Comparison of ENCODE assay signal across 12 cellular contexts in the genomic region with DNA sequence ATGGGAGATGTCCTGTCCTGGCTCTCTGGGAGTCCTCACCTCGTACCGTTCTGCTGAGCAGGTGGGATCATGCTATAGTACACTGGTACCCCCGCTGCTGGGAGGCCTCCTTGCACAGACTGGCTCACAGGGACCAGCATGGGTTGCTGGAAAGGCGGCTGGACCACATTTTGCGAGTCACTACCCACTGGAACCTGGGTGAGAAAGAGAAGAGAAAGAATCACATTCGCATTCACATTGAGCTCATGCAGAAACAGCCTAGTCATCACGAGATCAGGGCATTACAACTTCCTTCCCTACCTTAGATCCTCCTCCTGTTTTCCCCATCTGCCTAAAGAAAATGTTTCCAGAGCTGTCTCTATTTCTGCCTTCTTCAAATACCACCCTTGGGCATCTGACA. TPM values are rescaled to one million over a fixed set of nuclear protein-coding genes. Genes with fewer than 3 reads are reported as not detected.
DNase-seq lines count a peak whose midpoint lies in the region; ATAC-seq, FAIRE-seq and TF ChIP-seq lines count a peak whose summit lies in the region.
"Had no signal": no experiment of that assay in that cellular context is flagged by ENCODE, and none has a peak within 500 bp of the region (broad histone marks: within the 10 kb centered on the region; RNA-seq: fewer than 3 reads in every experiment).

No MANE protein-coding gene starts in this region.

- no peak for ATAC-seq in CD4-positive, alpha-beta T cell (ENCODE audit: poor library complexity)
- ATAC-seq in activated CD8-positive, alpha-beta T cell treated with anti-CD3 and anti-CD28 coated beads, Interleukin-2, amount 10 ng/mL, durations not matched to agents 7 days and 5 days: no peak
- ATAC-seq in HepG2: no peak
- ATAC-seq: T-helper 17 cell had no signal

- H3K79me2 ChIP-seq in HepG2 (ENCODE audit: insufficient read depth, low read length): no peaks in the 10 kb centered on the region

- H3K27ac Mint-ChIP-seq in CD4-positive, alpha-beta T cell: no peak overlapping the region
- H3K27ac Mint-ChIP-seq in activated CD8-positive, alpha-beta T cell treated with anti-CD3 and anti-CD28 coated beads, Interleukin-2, amount 10 ng/mL, durations not matched to agents 7 days and 5 days: peak overlapping the region; percentile 36
- H3K27ac Mint-ChIP-seq: T-helper 17 cell had no signal

- CTCF ChIA-PET in AG04450 (lab: Charles Lee): no interaction called here
- CTCF ChIA-PET in CD4-positive, alpha-beta T cell (lab: Charles Lee): no interaction called here
- CTCF ChIA-PET in activated CD8-positive, alpha-beta T cell treated with anti-CD3 and anti-CD28 coated beads, Interleukin-2, amount 10 ng/mL, durations not matched to agents 7 days and 5 days (lab: Charles Lee): interaction anchor here (0.7 to 1.7 kb wide), 3 partner anchors 16 to 187 kb away, joined by 3 to 4 read pairs (median 3); partner anchors contain the start of gene INHBE
- CTCF ChIA-PET in HepG2 (lab: Yijun Ruan, JAX; ENCODE audit: low intra/inter-chr PET ratio, low total read pairs): no interaction called here

- BruUV-seq in HepG2 (replicated peaks; lab: Mats Ljungman, UMichigan): no TSS peak

- in situ Hi-C loops in HepG2 (cut with HindIII; ENCODE audit: extremely low pct_ligation_motif_present, low pct_unique_long_range_greater_than_20kb): no loop called here
- in situ Hi-C loops in transverse colon (cut with MboI; ENCODE audit: low pct_ligation_motif_present in 1 of 4, low pct_unique_long_range_greater_than_20kb in 1 of 4, low sequenced_read_pairs in 3 of 4): no loop called here
- in situ Hi-C loops in KBM-7 (cut with MboI; ENCODE audit: low pct_unique_long_range_greater_than_20kb, low sequenced_read_pairs): no loop called here

- TF ChIP-seq POLR2A in HepG2 (IDR thresholded peaks at IDR 0.05; ENCODE audit: insufficient read depth in 1 of 2, low read depth in 2 of 2, low read length in 2 of 2) (no peak), transverse colon (IDR thresholded peaks at IDR 0.05) (no peak)

- no peak overlapping the region for H3K4me3 ChIP-seq in AG04450 (ENCODE audit: low read depth, low read length)
- no peak overlapping the region for H3K4me3 ChIP-seq in HepG2 (replicated peaks in 1 of 3; ENCODE audit: insufficient read depth in 1 of 3, low read depth in 2 of 3, low read length in 3 of 3)
- H3K4me3 ChIP-seq in transverse colon: no peak overlapping the region
- H3K4me3 ChIP-seq: tibial artery had no signal

- WGBS in HepG2 (ENCODE audit: low lambda C conversion rate): 92% methylated on average over 7 of the region's 7 CpGs
- WGBS in transverse colon (ENCODE audit: low coverage in 1 of 2), 2 donors: 93% methylated on average over 7 of the region's 7 CpGs; no CpG with 5 or more reads in 1 of the 2 donors

- peaks cover 6 to 39% of the 10 kb centered on the region in 2 experiments; a peak in 4 of 5 replicates for H3K36me3 ChIP-seq in HepG2 (replicated peaks in 1 of 2; ENCODE audit: control insufficient read depth in 1 of 2, insufficient read depth in 2 of 2, low read length in 2 of 2)
- peaks cover 0 to 51% (median 12%) of the 10 kb centered on the region in 4 donors for H3K36me3 ChIP-seq in transverse colon

- no peaks in the 10 kb centered on the region for H3K9me3 Mint-ChIP-seq in CD4-positive, alpha-beta T cell
- H3K9me3 Mint-ChIP-seq in activated CD8-positive, alpha-beta T cell treated with anti-CD3 and anti-CD28 coated beads, Interleukin-2, amount 10 ng/mL, durations not matched to agents 7 days and 5 days (ENCODE audit: insufficient read depth): no peaks in the 10 kb centered on the region

- intact Hi-C loops in CD4-positive, alpha-beta T cell (cut with DNase I, micrococcal nuclease): loop anchor here in 1 of 2 experiments (10.0 kb wide), 1 partner anchor 187 kb away; the partner anchor contains the start of genes GLI1 and INHBE
- intact Hi-C loops in HepG2 (cut with micrococcal nuclease; ENCODE audit: unreplicated experiment) (no loop called here), transverse colon (cut with DNase I; ENCODE audit: low total_unique reads) (loop anchor here (1.0 kb wide), 1 partner anchor 25 kb away; no protein-coding TSS in a partner anchor)

- H3K9me3 ChIP-seq in AG04450 (ENCODE audit: control insufficient read depth, insufficient read depth, low read length) (no peaks in the 10 kb centered on the region), HepG2 (ENCODE audit: low read length) (no peaks in the 10 kb centered on the region), transverse colon (no peaks in the 10 kb centered on the region)
- no peaks in the 10 kb centered on the region for H3K9me3 ChIP-seq in CD4-positive, alpha-beta T cell (ENCODE audit: control insufficient read depth, low read length)
- H3K9me3 ChIP-seq: tibial artery had no signal

- H3K27me3 ChIP-seq in AG04450 (ENCODE audit: control insufficient read depth, insufficient read depth, low read length) (no peaks in the 10 kb centered on the region), HepG2 (ENCODE audit: control insufficient read depth in 1 of 2, insufficient read depth in 2 of 2, low read length in 2 of 2) (no peaks in the 10 kb centered on the region), transverse colon (no peaks in the 10 kb centered on the region)
- no peaks in the 10 kb centered on the region for H3K27me3 ChIP-seq in CD4-positive, alpha-beta T cell (ENCODE audit: control insufficient read depth, insufficient read depth, low read length)
- H3K27me3 ChIP-seq: tibial artery had no signal

- H4K20me1 ChIP-seq in HepG2 (ENCODE audit: insufficient read depth, low read length): no peaks in the 10 kb centered on the region

- TF ChIP-seq CTCF in AG04450 (IDR thresholded peaks at IDR 0.05; ENCODE audit: low read depth, low read length): no peak
- no peak for TF ChIP-seq CTCF in CD4-positive, alpha-beta T cell (IDR thresholded peaks at IDR 0.05)
- TF ChIP-seq CTCF in HepG2 (CRISPR knock-in tag; IDR thresholded peaks at IDR 0.05): no peak
- no peak for TF ChIP-seq CTCF in transverse colon (IDR thresholded peaks at IDR 0.05)

- peak overlapping the region; percentile 3 for H3K27ac ChIP-seq in AG04450 (ENCODE audit: low read depth, low read length)
- peak overlapping the region; percentile 7 for H3K27ac ChIP-seq in CD4-positive, alpha-beta T cell (ENCODE audit: low read depth, low read length)
- H3K27ac ChIP-seq in HepG2 (ENCODE audit: extremely low read length, insufficient read depth, low read length): no peak overlapping the region
- H3K27ac ChIP-seq in transverse colon: no peak overlapping the region
- H3K27ac ChIP-seq: tibial artery had no signal

- no peak overlapping the region for H3K4me2 ChIP-seq in HepG2 (ENCODE audit: low read depth, low read length)

- H3K9ac ChIP-seq in HepG2 (ENCODE audit: insufficient read depth, low read depth, low read length): no peak overlapping the region

- peaks cover 87% of the 10 kb centered on the region for H3K36me3 Mint-ChIP-seq in CD4-positive, alpha-beta T cell (ENCODE audit: low read depth)
- peaks cover 40% of the 10 kb centered on the region for H3K36me3 Mint-ChIP-seq in activated CD8-positive, alpha-beta T cell treated with anti-CD3 and anti-CD28 coated beads, Interleukin-2, amount 10 ng/mL, durations not matched to agents 7 days and 5 days (ENCODE audit: low read depth)

- TF ChIP-seq RAD21 in HepG2 (CRISPR knock-in tag; IDR thresholded peaks at IDR 0.05): no peak

- TF ChIP-seq EP300 in HepG2 (IDR thresholded peaks at IDR 0.05; ENCODE audit: low read depth in 2 of 2, low read length in 2 of 2) (no peak), HepG2 (CRISPR knock-in tag; IDR thresholded peaks at IDR 0.05; ENCODE audit: borderline replicate concordance) (no peak), transverse colon (IDR thresholded peaks at IDR 0.05; ENCODE audit: low read depth) (no peak)

- H2AFZ ChIP-seq in HepG2 (ENCODE audit: low read length): no peak overlapping the region

- no peak overlapping the region for H3K4me3 Mint-ChIP-seq in CD4-positive, alpha-beta T cell
- H3K4me3 Mint-ChIP-seq in activated CD8-positive, alpha-beta T cell treated with anti-CD3 and anti-CD28 coated beads, Interleukin-2, amount 10 ng/mL, durations not matched to agents 7 days and 5 days: no peak overlapping the region
- H3K4me3 Mint-ChIP-seq: T-helper 17 cell had no signal

- POLR2A ChIA-PET in AG04450 (lab: Yijun Ruan, JAX) (no interaction called here), HepG2 (lab: Yijun Ruan, JAX) (no interaction called here)
- POLR2A ChIA-PET in CD4-positive, alpha-beta T cell (lab: Charles Lee): no interaction called here
- POLR2A ChIA-PET in activated CD8-positive, alpha-beta T cell treated with anti-CD3 and anti-CD28 coated beads, Interleukin-2, amount 10 ng/mL, durations not matched to agents 7 days and 5 days (lab: Charles Lee): no interaction called here

- H3K4me1 ChIP-seq in HepG2 (ENCODE audit: insufficient read depth, low read length): no peaks in the 10 kb centered on the region
- H3K4me1 ChIP-seq in transverse colon: no peaks in the 10 kb centered on the region

- H3K27me3 Mint-ChIP-seq in CD4-positive, alpha-beta T cell: no peaks in the 10 kb centered on the region
- no peaks in the 10 kb centered on the region for H3K27me3 Mint-ChIP-seq in activated CD8-positive, alpha-beta T cell treated with anti-CD3 and anti-CD28 coated beads, Interleukin-2, amount 10 ng/mL, durations not matched to agents 7 days and 5 days (ENCODE audit: low read depth)
- H3K27me3 Mint-ChIP-seq: T-helper 17 cell had no signal

- DNase-seq in AG04450 (ENCODE audit: low read depth, low spot score): no peak
- no peak for DNase-seq in CD4-positive, alpha-beta T cell
- no peak for DNase-seq in activated CD8-positive, alpha-beta T cell treated with anti-CD3 and anti-CD28 coated beads, Interleukin-2, amount 10 ng/mL, durations not matched to agents 7 days and 5 days
- DNase-seq in kidney tubule cell (ENCODE audit: low spot score): peak; percentile 77
- no peak for DNase-seq in HepG2 (ENCODE audit: low spot score)
- DNase-seq in transverse colon: no peak
- DNase-seq in NCI-H2171 treated with DMSO at 0.1 percent for 48 hours (lab: John Stamatoyannopoulos, UW): no peak
- no peak for DNase-seq in KBM-7
- DNase-seq: Calu3, OCI-M1, T-helper 17 cell, tibial artery had no signal

- FAIRE-seq in HepG2 (lab: Jason Lieb, UNC): no peak

- no peaks in the 10 kb centered on the region for H3K4me1 Mint-ChIP-seq in CD4-positive, alpha-beta T cell (ENCODE audit: low read depth)
- peaks cover 5% of the 10 kb centered on the region for H3K4me1 Mint-ChIP-seq in activated CD8-positive, alpha-beta T cell treated with anti-CD3 and anti-CD28 coated beads, Interleukin-2, amount 10 ng/mL, durations not matched to agents 7 days and 5 days (ENCODE audit: low read depth)

RNA-seq across cellular contexts. Expression of gene STAC3, which starts 17.3 kb away (rescaled TPM):
- polyA plus RNA-seq in AG04450 (2011; rRNA removed) (0.25 and 0.65 TPM in 2 replicates), HepG2 (2011; rRNA removed) (0.22 and 0.27 TPM in 2 replicates)
- polyA minus RNA-seq in AG04450 (2011; rRNA and poly(A)+ RNA removed): 0.60 and 1.6 TPM in 2 replicates
- 1 to 10 TPM; 2.0 to 3.0 TPM for total RNA-seq in CD4-positive, alpha-beta T cell
- total RNA-seq in activated CD8-positive, alpha-beta T cell treated with anti-CD3 and anti-CD28 coated beads, Interleukin-2, amount 10 ng/mL, durations not matched to agents 7 days and 5 days: 1 to 10 TPM; 7.5 to 9.9 TPM
- total RNA-seq in HepG2 (2016; rRNA removed; fragmentation: Illumina TruSeq; extraction: Trizol) (0.14 and 0.18 TPM in 2 replicates), transverse colon (1 to 10 TPM; 1.8 to 3.3 (median 1.9) TPM)
- not detected in 2 replicates for total RNA-seq in HepG2 (2016; cell fraction: cytosol; rRNA removed; fragmentation: Illumina TruSeq; extraction: Trizol; ENCODE audit: low read depth)
- 0.25 and 0.26 TPM in 2 replicates for total RNA-seq in HepG2 (2016; cell fraction: insoluble cytoplasmic fraction; rRNA removed; fragmentation: Illumina TruSeq; extraction: Trizol)
- total RNA-seq in HepG2 (2016; cell fraction: membrane; rRNA removed; fragmentation: Illumina TruSeq; extraction: Trizol): not detected in 2 replicates
- 0.34 and 0.62 TPM in 2 replicates for total RNA-seq in HepG2 (2016; cell fraction: nucleus; rRNA removed; fragmentation: Illumina TruSeq; extraction: Trizol)
- 0.05 and 0.17 TPM in 2 replicates for polyA plus RNA-seq in HepG2 (2011; cell fraction: cytosol; rRNA removed)
- 1.3 TPM in 2 replicates for polyA plus RNA-seq in HepG2 (2011; cell fraction: nucleus; rRNA removed)
- 0.34 and 0.49 TPM in 2 replicates for polyA plus RNA-seq in HepG2 (2012)
- polyA plus RNA-seq in HepG2 (2016; cell fraction: cytosol; fragmentation: Illumina TruSeq; extraction: Trizol; ENCODE audit: low read depth): 0.12 TPM in 1 of 2 replicates, not detected in the other
- 0.19 and 0.38 TPM in 2 replicates for polyA plus RNA-seq in HepG2 (2016; cell fraction: insoluble cytoplasmic fraction; fragmentation: Illumina TruSeq; extraction: Trizol; ENCODE audit: low read depth)
- polyA plus RNA-seq in HepG2 (2016; cell fraction: membrane; fragmentation: Illumina TruSeq; extraction: Trizol; ENCODE audit: low read depth): 0.18 TPM in 1 of 2 replicates, not detected in the other
- polyA plus RNA-seq in HepG2 (2016; cell fraction: nucleus; fragmentation: Illumina TruSeq; extraction: Trizol; ENCODE audit: insufficient read depth, low read depth): 1.4 and 2.4 TPM in 2 replicates
- 0.54 TPM in 1 of 2 replicates, not detected in the other for polyA minus RNA-seq in HepG2 (2011; rRNA and poly(A)+ RNA removed; ENCODE audit: low replicate concordance)
- polyA minus RNA-seq in HepG2 (2011; cell fraction: cytosol; rRNA and poly(A)+ RNA removed): not detected in 2 replicates
- polyA minus RNA-seq in HepG2 (2011; cell fraction: nucleus; rRNA and poly(A)+ RNA removed): 0.99 and 1.3 TPM in 2 replicates

RNA-seq across cellular contexts. Expression of gene SHMT2, which starts 38.8 kb away (rescaled TPM):
- polyA plus RNA-seq in AG04450 (2011; rRNA removed) (266 and 314 TPM in 2 replicates), HepG2 (2011; rRNA removed) (393 and 420 TPM in 2 replicates)
- polyA minus RNA-seq in AG04450 (2011; rRNA and poly(A)+ RNA removed): 213 and 339 TPM in 2 replicates
- 10 to 100 TPM; 21.3 to 22.2 TPM for total RNA-seq in CD4-positive, alpha-beta T cell
- total RNA-seq in activated CD8-positive, alpha-beta T cell treated with anti-CD3 and anti-CD28 coated beads, Interleukin-2, amount 10 ng/mL, durations not matched to agents 7 days and 5 days: 100 to 1,000 TPM; 194 to 208 TPM
- total RNA-seq in HepG2 (2016; rRNA removed; fragmentation: Illumina TruSeq; extraction: Trizol) (181 and 184 TPM in 2 replicates), transverse colon (100 to 1,000 TPM in 1 of 4 donors, 10 to 100 TPM in 3; 29.2 to 104 (median 33.4) TPM)
- 34.5 and 40.7 TPM in 2 replicates for total RNA-seq in HepG2 (2016; cell fraction: cytosol; rRNA removed; fragmentation: Illumina TruSeq; extraction: Trizol; ENCODE audit: low read depth)
- total RNA-seq in HepG2 (2016; cell fraction: insoluble cytoplasmic fraction; rRNA removed; fragmentation: Illumina TruSeq; extraction: Trizol): 185 and 193 TPM in 2 replicates
- 86.2 and 91.5 TPM in 2 replicates for total RNA-seq in HepG2 (2016; cell fraction: membrane; rRNA removed; fragmentation: Illumina TruSeq; extraction: Trizol)
- total RNA-seq in HepG2 (2016; cell fraction: nucleus; rRNA removed; fragmentation: Illumina TruSeq; extraction: Trizol): 87.0 and 104 TPM in 2 replicates
- polyA plus RNA-seq in HepG2 (2011; cell fraction: cytosol; rRNA removed): 388 and 543 TPM in 2 replicates
- 527 and 559 TPM in 2 replicates for polyA plus RNA-seq in HepG2 (2011; cell fraction: nucleus; rRNA removed)
- polyA plus RNA-seq in HepG2 (2012): 193 and 317 TPM in 2 replicates
- 47.3 and 51.9 TPM in 2 replicates for polyA plus RNA-seq in HepG2 (2016; cell fraction: cytosol; fragmentation: Illumina TruSeq; extraction: Trizol; ENCODE audit: low read depth)
- polyA plus RNA-seq in HepG2 (2016; cell fraction: insoluble cytoplasmic fraction; fragmentation: Illumina TruSeq; extraction: Trizol; ENCODE audit: low read depth): 228 and 257 TPM in 2 replicates
- 85.7 and 97.2 TPM in 2 replicates for polyA plus RNA-seq in HepG2 (2016; cell fraction: membrane; fragmentation: Illumina TruSeq; extraction: Trizol; ENCODE audit: low read depth)
- polyA plus RNA-seq in HepG2 (2016; cell fraction: nucleus; fragmentation: Illumina TruSeq; extraction: Trizol; ENCODE audit: insufficient read depth, low read depth): 161 and 174 TPM in 2 replicates
- polyA minus RNA-seq in HepG2 (2011; rRNA and poly(A)+ RNA removed; ENCODE audit: low replicate concordance): 452 and 685 TPM in 2 replicates
- 216 and 224 TPM in 2 replicates for polyA minus RNA-seq in HepG2 (2011; cell fraction: cytosol; rRNA and poly(A)+ RNA removed)
- 130 and 151 TPM in 2 replicates for polyA minus RNA-seq in HepG2 (2011; cell fraction: nucleus; rRNA and poly(A)+ RNA removed)

RNA-seq across cellular contexts. Expression of gene NXPH4, which starts 51.7 kb away (rescaled TPM):
- polyA plus RNA-seq in AG04450 (2011; rRNA removed): 0.79 and 1.0 TPM in 2 replicates
- 0.61 and 1.4 TPM in 2 replicates for polyA minus RNA-seq in AG04450 (2011; rRNA and poly(A)+ RNA removed)
- total RNA-seq in CD4-positive, alpha-beta T cell: not detected
- total RNA-seq in activated CD8-positive, alpha-beta T cell treated with anti-CD3 and anti-CD28 coated beads, Interleukin-2, amount 10 ng/mL, durations not matched to agents 7 days and 5 days: under 1 TPM; 0.39 to 0.40 TPM
- total RNA-seq in HepG2 (2016; rRNA removed; fragmentation: Illumina TruSeq; extraction: Trizol): not detected in 2 replicates
- not detected in 2 replicates for total RNA-seq in HepG2 (2016; cell fraction: cytosol; rRNA removed; fragmentation: Illumina TruSeq; extraction: Trizol; ENCODE audit: low read depth)
- not detected in 2 replicates for total RNA-seq in HepG2 (2016; cell fraction: insoluble cytoplasmic fraction; rRNA removed; fragmentation: Illumina TruSeq; extraction: Trizol)
- not detected in 2 replicates for total RNA-seq in HepG2 (2016; cell fraction: membrane; rRNA removed; fragmentation: Illumina TruSeq; extraction: Trizol)
- total RNA-seq in HepG2 (2016; cell fraction: nucleus; rRNA removed; fragmentation: Illumina TruSeq; extraction: Trizol): not detected in 2 replicates
- polyA plus RNA-seq in HepG2 (2011; rRNA removed): 0.13 and 0.24 TPM in 2 replicates
- 0.18 and 0.24 TPM in 2 replicates for polyA plus RNA-seq in HepG2 (2011; cell fraction: cytosol; rRNA removed)
- polyA plus RNA-seq in HepG2 (2011; cell fraction: nucleus; rRNA removed): 0.54 and 0.55 TPM in 2 replicates
- polyA plus RNA-seq in HepG2 (2012): 1.9 and 2.5 TPM in 2 replicates
- polyA plus RNA-seq in HepG2 (2016; cell fraction: cytosol; fragmentation: Illumina TruSeq; extraction: Trizol; ENCODE audit: low read depth): not detected in 2 replicates
- not detected in 2 replicates for polyA plus RNA-seq in HepG2 (2016; cell fraction: insoluble cytoplasmic fraction; fragmentation: Illumina TruSeq; extraction: Trizol; ENCODE audit: low read depth)
- not detected in 2 replicates for polyA plus RNA-seq in HepG2 (2016; cell fraction: membrane; fragmentation: Illumina TruSeq; extraction: Trizol; ENCODE audit: low read depth)
- polyA plus RNA-seq in HepG2 (2016; cell fraction: nucleus; fragmentation: Illumina TruSeq; extraction: Trizol; ENCODE audit: insufficient read depth, low read depth): not detected in 2 replicates
- 0.30 and 2.2 TPM in 2 replicates for polyA minus RNA-seq in HepG2 (2011; rRNA and poly(A)+ RNA removed; ENCODE audit: low replicate concordance)
- polyA minus RNA-seq in HepG2 (2011; cell fraction: cytosol; rRNA and poly(A)+ RNA removed): not detected in 2 replicates
- polyA minus RNA-seq in HepG2 (2011; cell fraction: nucleus; rRNA and poly(A)+ RNA removed): 0.25 TPM in 1 of 2 replicates, not detected in the other
- total RNA-seq in transverse colon: not detected
- total RNA-seq: T-helper 17 cell had no signal

Comparison
In these comparisons a context has a peak if more than half of its experiments do, and no peak if none do; other contexts are left out.
1. H3K27ac ChIP-seq: peak in AG04450 (single experiment) and CD4-positive, alpha-beta T cell (single experiment); none in HepG2 (single experiment) and transverse colon (0 of 4).